ENCODE assay signal across 9 cellular contexts in the genomic region with DNA sequence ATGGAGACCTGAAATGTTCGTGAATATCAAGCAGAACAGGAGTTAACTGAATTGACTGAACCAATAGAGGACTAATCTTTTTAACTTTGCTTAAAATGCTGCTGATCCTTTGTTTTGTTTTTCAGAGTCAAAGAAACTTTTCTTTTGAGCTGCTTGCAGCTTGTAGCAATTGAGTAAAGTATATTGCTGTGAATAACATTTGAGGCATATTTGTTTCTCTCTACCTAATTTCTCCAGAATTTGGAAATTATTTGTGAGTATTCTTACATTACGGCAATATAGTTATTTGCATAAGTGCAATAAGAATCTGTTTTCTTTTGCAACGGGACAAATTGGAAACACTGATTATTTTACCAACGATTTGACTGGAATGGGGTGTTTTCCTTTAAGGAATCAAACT. TPM values are rescaled to one million over a fixed set of nuclear protein-coding genes. Genes with fewer than 3 reads are reported as not detected.
"Had no signal": no experiment of that assay in that cellular context is flagged by ENCODE, and none has a peak within 500 bp of the region (broad histone marks: within the 10 kb centered on the region; RNA-seq: fewer than 3 reads in every experiment).

No MANE protein-coding gene starts in this region.

RNA-seq across cellular contexts. Expression of a gene that starts 27.3 kb away (rescaled TPM):
- total RNA-seq: PC-9, Right ventricle myocardium inferior, Right ventricle myocardium superior, RPMI7951, SJCRH30, SJSA1, SK-MEL-5, T-cell had no signal
- polyA plus RNA-seq: SK-N-SH had no signal

RNA-seq across cellular contexts. Expression of a gene that starts 46.4 kb away (rescaled TPM):
- total RNA-seq: RPMI7951, SJCRH30, SK-MEL-5 had no signal
